In genomic region chr9:87180361-87180760, GRCh38 we compare ENCODE assay signal across 19 cellular contexts.
"Had no signal": no experiment of that assay in that cellular context is flagged by ENCODE, and none has a peak within 500 bp of the region (broad histone marks: within the 10 kb centered on the region; RNA-seq: fewer than 3 reads in every experiment).

No MANE protein-coding gene starts in this region.

- ATAC-seq: activated CD4-positive, CD25-positive, alpha-beta regulatory T cell treated with anti-CD3 and anti-CD28 coated beads, Interleukin-2, amount 50 U/mL, for 24 hours; activated T-cell treated with anti-CD3 and anti-CD28 coated beads, Interleukin-2, amount 50 U/mL, for 72 hours; heart right ventricle; natural killer cell treated with Interleukin-12 subunit alpha and Interleukin-12 subunit beta and Interleukin-15 and Interleukin-18, amount 100 ng/mL, for 72 hours; stimulated activated naive CD8-positive, alpha-beta T cell treated with anti-CD3 and anti-CD28 coated beads, Interleukin-15, Interleukin-2, amounts not matched to agents 100 U/mL and 50 U/mL, for 24 hours; T-cell had no signal

- H3K27ac ChIP-seq: ascending aorta, breast epithelium, coronary artery, heart right ventricle, transverse colon had no signal

- DNase-seq: activated CD4-positive, alpha-beta T cell treated with anti-CD3 and anti-CD28 coated beads, Interleukin-2, amount 50 U/mL, for 1 hour; activated CD8-positive, alpha-beta memory T cell treated with anti-CD3 and anti-CD28 coated beads, Interleukin-2, amount 50 U/mL, for 4 hours; activated effector memory CD4-positive, alpha-beta T cell treated with anti-CD3 and anti-CD28 coated beads, Interleukin-2, amount 50 U/mL, for 16 hours; activated naive CD4-positive, alpha-beta T cell treated with anti-CD3 and anti-CD28 coated beads, Interleukin-2, amount 50 U/mL, for 16 hours; activated T-cell treated with anti-CD3 and anti-CD28 coated beads, Interleukin-2, amount 50 U/mL, for 72 hours; heart right ventricle; immature natural killer cell; posterior cingulate gyrus; retina; stimulated activated naive CD8-positive, alpha-beta T cell treated with anti-CD3 and anti-CD28 coated beads, Interleukin-15, Interleukin-2, amounts not matched to agents 100 U/mL and 50 U/mL, for 24 hours; substantia nigra; T-cell; T-helper 9 cell; transverse colon had no signal

- H3K4me1 ChIP-seq: ascending aorta, breast epithelium, transverse colon had no signal

- H3K9me3 ChIP-seq: breast epithelium, transverse colon had no signal

- H3K27me3 ChIP-seq: ascending aorta, breast epithelium, heart right ventricle, transverse colon had no signal

- H3K36me3 ChIP-seq: ascending aorta, breast epithelium, heart right ventricle, transverse colon had no signal

- H3K4me3 ChIP-seq: ascending aorta, breast epithelium, coronary artery, heart right ventricle, transverse colon had no signal
